21 cellular contexts compared by ENCODE assay signal in the genomic region with DNA sequence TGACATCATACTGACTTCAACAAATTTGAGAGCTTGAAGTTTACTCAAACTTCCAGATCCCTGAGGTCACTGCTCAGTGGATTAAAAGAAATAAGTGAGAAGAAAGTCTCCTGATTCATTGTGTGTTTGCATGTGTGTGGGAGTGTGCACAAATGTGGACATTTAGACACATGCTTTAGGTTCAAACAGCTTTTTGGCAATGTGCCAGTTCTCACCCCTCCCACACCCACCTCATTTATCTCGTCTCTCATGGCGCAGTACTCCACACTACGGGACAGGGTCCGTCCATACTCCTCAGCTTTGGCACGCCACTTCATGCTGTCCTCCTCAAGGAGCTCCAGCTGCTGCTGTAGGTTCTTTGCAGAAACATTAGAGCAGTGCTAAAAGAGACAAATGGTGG. TPM values are rescaled to one million over a fixed set of nuclear protein-coding genes. Genes with fewer than 3 reads are reported as not detected.
A peak's percentile ranks its signal among the peaks of the same experiment; 100 is the strongest.
DNase-seq lines count a peak whose midpoint lies in the region; ATAC-seq and TF ChIP-seq lines count a peak whose summit lies in the region.
"Had no signal": no experiment of that assay in that cellular context is flagged by ENCODE, and none has a peak within 500 bp of the region (broad histone marks: within the 10 kb centered on the region; RNA-seq: fewer than 3 reads in every experiment).

No MANE protein-coding gene starts in this region.

- H3K4me1 ChIP-seq in A673 (ENCODE audit: insufficient read depth, low read length, poor library complexity, severe bottlenecking) (no peaks in the 10 kb centered on the region), ascending aorta (peaks cover 8 to 25% of the 10 kb centered on the region in 2 donors), mesodermal cell (ENCODE audit: control insufficient read depth, insufficient read depth, low read length, poor library complexity, severe bottlenecking) (peaks cover 12% of the 10 kb centered on the region)
- H3K4me1 ChIP-seq: Caco-2 had no signal

- no TSS peak for BruUV-seq in A673 (replicated peaks; lab: Mats Ljungman, UMichigan)

- H3K36me3 ChIP-seq in A673 (ENCODE audit: insufficient read depth, low read length, poor library complexity, severe bottlenecking) (no peaks in the 10 kb centered on the region), ascending aorta (no peaks in the 10 kb centered on the region), mesodermal cell (ENCODE audit: control insufficient read depth, insufficient read depth, low read length) (no peaks in the 10 kb centered on the region)

- ATAC-seq in HG03159 (IDR thresholded peaks at IDR 0.05; ENCODE audit: unreplicated experiment) (no peak), GM21528 (IDR thresholded peaks at IDR 0.05; ENCODE audit: low FRiP score, unreplicated experiment) (no peak), GM18873 (IDR thresholded peaks at IDR 0.05; ENCODE audit: low FRiP score, unreplicated experiment) (no peak)
- ATAC-seq: activated CD4-positive, alpha-beta T cell treated with anti-CD3 and anti-CD28 coated beads for 36 hours; naive thymus-derived CD8-positive, alpha-beta T cell had no signal

- H3K27me3 ChIP-seq in A673 (replicated peaks; ENCODE audit: insufficient read depth, low read depth, low read length, poor library complexity) (no peaks in the 10 kb centered on the region), ascending aorta (no peaks in the 10 kb centered on the region)

- no peaks in the 10 kb centered on the region; the same call in 1 of the 2 replicates for H3K27me3 Mint-ChIP-seq in HFFc6 (ENCODE audit: insufficient read depth)
- H3K27me3 Mint-ChIP-seq: activated CD4-positive, alpha-beta T cell treated with anti-CD3 and anti-CD28 coated beads for 36 hours; dendritic cell treated with granulocyte-macrophage colony-stimulating factor and Interleukin-4, amounts not matched to agents 40 ng/mL and 50 ng/mL, for 4 days; naive thymus-derived CD8-positive, alpha-beta T cell had no signal

- 96 to 100% methylated on average over 3 to 5 of the region's 5 CpGs for WGBS in mesodermal cell (ENCODE audit: insufficient coverage in 2 of 2), 2 experiments

- peak overlapping the region; percentile 86 for H3K27ac Mint-ChIP-seq in HFFc6
- H3K27ac Mint-ChIP-seq: activated CD4-positive, alpha-beta T cell treated with anti-CD3 and anti-CD28 coated beads for 36 hours; dendritic cell treated with granulocyte-macrophage colony-stimulating factor and Interleukin-4, amounts not matched to agents 40 ng/mL and 50 ng/mL, for 4 days; immature natural killer cell had no signal

- CTCF ChIA-PET in A673 (lab: Charles Lee) = no interaction called here
- CTCF ChIA-PET in GM10248 (lab: Yijun Ruan, JAX) = interaction anchor here (0.8 to 1.5 kb wide), 4 partner anchors 13 to 47 kb away, joined by 3 read pairs; no protein-coding TSS in a partner anchor

- POLR2A ChIA-PET in A673 (lab: Charles Lee; ENCODE audit: low non-redundant PET) = no interaction called here
- POLR2A ChIA-PET in GM10248 (lab: Yijun Ruan, JAX) = interaction anchor here (0.5 kb wide), 1 partner anchor 1620 kb away, joined by 5 read pairs; no protein-coding TSS in a partner anchor

- no peak overlapping the region for H3K4me3 ChIP-seq in A673 (ENCODE audit: low read depth, low read length, poor library complexity, severe bottlenecking)
- H3K4me3 ChIP-seq in ascending aorta = no peak overlapping the region
- no peak overlapping the region for H3K4me3 ChIP-seq in mesodermal cell (ENCODE audit: extremely low read depth, insufficient read depth, low read length, poor library complexity, severe bottlenecking)
- H3K4me3 ChIP-seq: lung had no signal

- H3K9me3 Mint-ChIP-seq in HFFc6 = no peaks in the 10 kb centered on the region
- H3K9me3 Mint-ChIP-seq: dendritic cell treated with granulocyte-macrophage colony-stimulating factor and Interleukin-4, amounts not matched to agents 40 ng/mL and 50 ng/mL, for 4 days; naive thymus-derived CD8-positive, alpha-beta T cell had no signal

- TF ChIP-seq CTCF in A673 (conservative IDR thresholded peaks at IDR 0.05; ENCODE audit: low read depth, low read length) (no peak), HFFc6 (IDR thresholded peaks at IDR 0.05) (no peak), ascending aorta (IDR thresholded peaks at IDR 0.05) (no peak), GM10248 (IDR thresholded peaks at IDR 0.05; ENCODE audit: control extremely low read depth, extremely low read depth, low read depth, missing control alignments) (no peak)

- H3K9me3 ChIP-seq in A673 (ENCODE audit: low read depth, low read length, poor library complexity, severe bottlenecking) (no peaks in the 10 kb centered on the region), ascending aorta (no peaks in the 10 kb centered on the region), mesodermal cell (ENCODE audit: control insufficient read depth, low read length) (no peaks in the 10 kb centered on the region)
- H3K9me3 ChIP-seq: Caco-2 had no signal

- DNase-seq in A673 (ENCODE audit: low spot score) = peak; percentile 2
- no peak for DNase-seq in HFFc6
- no peak for DNase-seq in ascending aorta (ENCODE audit: low spot score in 2 of 2)
- DNase-seq in GM10248 (ENCODE audit: extremely low spot score) = no peak
- DNase-seq: activated CD4-positive, alpha-beta T cell treated with anti-CD3 and anti-CD28 coated beads for 36 hours; activated CD8-positive, alpha-beta memory T cell treated with anti-CD3 and anti-CD28 coated beads, Interleukin-2, amount 50 U/mL, for 48 hours; activated naive CD4-positive, alpha-beta T cell treated with Interleukin-2 at 50 U/mL for 16 hours; Caco-2; erythroblast; glutamatergic neuron; H7; immature natural killer cell; NCI-H187 treated with DMSO at 0.1 percent for 48 hours; SHP77 treated with DMSO at 0.1 percent for 48 hours had no signal

- H3K4me3 Mint-ChIP-seq in HFFc6 = peak overlapping the region; percentile 17; the same call in 1 of the 2 replicates
- H3K4me3 Mint-ChIP-seq: activated CD4-positive, alpha-beta T cell treated with anti-CD3 and anti-CD28 coated beads for 36 hours; dendritic cell treated with granulocyte-macrophage colony-stimulating factor and Interleukin-4, amounts not matched to agents 40 ng/mL and 50 ng/mL, for 4 days; immature natural killer cell; naive thymus-derived CD8-positive, alpha-beta T cell had no signal

- intact Hi-C loops in A673 (cut with micrococcal nuclease; ENCODE audit: unreplicated experiment) (no loop called here), ascending aorta (cut with DNase I) (loop anchor here (10.0 kb wide), 1 partner anchor 399 kb away; the partner anchor contains the start of gene SESTD1)

- no peaks in the 10 kb centered on the region for H3K36me3 Mint-ChIP-seq in HFFc6 (ENCODE audit: low read depth)

- no peak overlapping the region for H3K27ac ChIP-seq in A673 (ENCODE audit: low read depth, low read length, poor library complexity, severe bottlenecking)
- H3K27ac ChIP-seq in ascending aorta = peak overlapping the region; percentile 9 to 85
- peak overlapping the region; percentile 11 for H3K27ac ChIP-seq in mesodermal cell (ENCODE audit: low read depth, low read length, severe bottlenecking)

- H3K4me1 Mint-ChIP-seq in HFFc6 (ENCODE audit: low read depth) = peaks cover 54% of the 10 kb centered on the region
- H3K4me1 Mint-ChIP-seq: immature natural killer cell; naive thymus-derived CD8-positive, alpha-beta T cell had no signal

RNA-seq across cellular contexts. Expression of gene TTN, which starts 58.3 kb away (rescaled TPM):
- total RNA-seq in A673 (2021) = under 0.01 TPM in 2 replicates
- under 1 TPM; 0.17 to 0.33 (median 0.23) TPM for total RNA-seq in HFFc6 (2021; fragmentation: NEBNext Ultra II Directional; extraction: Animal tissue kit (Norgen Biotek cat#: 25700))
- total RNA-seq in ascending aorta = 7.6 TPM
- polyA plus RNA-seq in mesodermal cell (2013, experiment 1 of 2) = 0.52 TPM
- polyA plus RNA-seq in mesodermal cell (2013, experiment 2 of 2) = 0.56 TPM
